ENCODE assay signal across 14 cellular contexts in the genomic region with DNA sequence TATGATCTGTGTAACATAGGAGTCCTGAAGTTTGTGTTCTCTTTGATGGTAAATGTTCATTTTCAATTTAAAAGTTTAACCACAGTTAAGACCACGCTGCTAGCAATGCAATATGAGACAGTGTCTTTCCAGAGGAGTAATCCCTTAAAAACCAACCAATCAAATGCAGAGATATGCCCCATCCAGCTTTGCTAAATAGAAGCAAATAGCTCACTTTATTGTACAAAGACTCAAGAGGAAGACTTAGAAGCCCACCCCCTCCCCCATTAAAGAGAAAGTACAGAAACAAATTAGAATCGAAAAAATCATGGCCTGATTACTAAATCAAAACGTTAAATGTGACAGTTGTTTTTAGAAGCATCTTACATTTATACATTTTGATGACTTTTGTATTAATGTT.
A peak's percentile ranks its signal among the peaks of the same experiment; 100 is the strongest.
DNase-seq lines count a peak whose midpoint lies in the region; ATAC-seq, FAIRE-seq and TF ChIP-seq lines count a peak whose summit lies in the region.
"Had no signal": no experiment of that assay in that cellular context is flagged by ENCODE, and none has a peak within 500 bp of the region (broad histone marks: within the 10 kb centered on the region; RNA-seq: fewer than 3 reads in every experiment).

No MANE protein-coding gene starts in this region.

- no peak for TF ChIP-seq CTCF in 22Rv1 (IDR thresholded peaks at IDR 0.05)
- TF ChIP-seq CTCF in OCI-LY3 (IDR thresholded peaks at IDR 0.05; ENCODE audit: low read depth, low read length), result no peak

- H3K4me1 ChIP-seq in OCI-LY3 (ENCODE audit: low read length), result peaks cover 22% of the 10 kb centered on the region
- H3K4me1 ChIP-seq in iPS-15b (ENCODE audit: control insufficient read depth, insufficient read depth, low read length), result peaks cover 13% of the 10 kb centered on the region

- H3K9ac ChIP-seq in OCI-LY3 (ENCODE audit: low read length) (0 out of 2 replicates have a peak overlapping the region, but pooled peaks have one; percentile 100), iPS-15b (ENCODE audit: low read depth, low read length) (no peak overlapping the region)

- DNase-seq in GM18507 (ENCODE audit: extremely low spot score, insufficient read length, low read depth) (no peak), cerebellar nuclear complex (lab: John Stamatoyannopoulos, UW) (no peak), AML-193 (lab: John Stamatoyannopoulos, UW) (no peak), EL (no peak)
- DNase-seq: activated CD4-positive, alpha-beta T cell treated with anti-CD3 and anti-CD28 coated beads, Interleukin-2, amount 50 U/mL, for 1 hour; activated effector memory CD4-positive, alpha-beta T cell treated with anti-CD3 and anti-CD28 coated beads, Interleukin-2, amount 50 U/mL, for 16 hours; NCI-H2029 treated with DMSO at 0.1 percent for 48 hours; NCI-H748 treated with DMSO at 0.1 percent for 48 hours; nucleus accumbens had no signal

- no peaks in the 10 kb centered on the region for H3K9me3 ChIP-seq in OCI-LY3 (ENCODE audit: insufficient read depth, low read length)
- H3K9me3 ChIP-seq in iPS-15b (ENCODE audit: control insufficient read depth, insufficient read depth, low read length), result no peaks in the 10 kb centered on the region

- peaks cover 52% of the 10 kb centered on the region for H3K79me2 ChIP-seq in OCI-LY3 (ENCODE audit: low read length)

- FAIRE-seq in GM18507 (lab: Jason Lieb, UNC), result peak; percentile 9

- H4K20me1 ChIP-seq in OCI-LY3 (ENCODE audit: insufficient read depth, low read length), result peaks cover 16% of the 10 kb centered on the region

- peaks cover 7% of the 10 kb centered on the region for H3K36me3 ChIP-seq in OCI-LY3 (replicated peaks; ENCODE audit: low read depth, low read length)
- peaks cover 3% of the 10 kb centered on the region for H3K36me3 ChIP-seq in iPS-15b (ENCODE audit: control insufficient read depth, insufficient read depth, low read length)

- H3K27me3 ChIP-seq in OCI-LY3 (ENCODE audit: low read depth, low read length) (peaks cover 5% of the 10 kb centered on the region; the same call in 1 of the 2 replicates), iPS-15b (ENCODE audit: control insufficient read depth, insufficient read depth, low read length) (peaks cover 48% of the 10 kb centered on the region)

- peak overlapping the region; percentile 96 for H3K4me3 ChIP-seq in OCI-LY3 (ENCODE audit: low read length)
- peak overlapping the region; percentile 13 for H3K4me3 ChIP-seq in iPS-15b (ENCODE audit: low read depth, low read length)

- H3K27ac ChIP-seq in 22Rv1 (peak overlapping the region; percentile 87), OCI-LY3 (ENCODE audit: low read length) (no peak overlapping the region)

- H3K4me2 ChIP-seq in OCI-LY3 (ENCODE audit: low read length), result peak overlapping the region; percentile 90

- H2AFZ ChIP-seq in OCI-LY3 (ENCODE audit: low read depth, low read length), result no peak overlapping the region

- no peak for ATAC-seq in HG02678 (IDR thresholded peaks at IDR 0.05; ENCODE audit: unreplicated experiment)
- ATAC-seq: Right ventricle myocardium inferior had no signal
